1 cellular context compared by ENCODE assay signal in genomic region chr6:136742125-136742524, GRCh38.
TF ChIP-seq lines count a peak whose summit lies in the region.

No MANE protein-coding gene starts in this region.

TF ChIP-seq in K562, 482 proteins besides CTCF, POLR2A, EP300 and RAD21 (continued from another document):
- TF ChIP-seq ERF (CRISPR knock-in tag; IDR thresholded peaks at IDR 0.05) (no peak), SMARCA4 (IDR thresholded peaks at IDR 0.05) (no peak), SIRT6 (IDR thresholded peaks at IDR 0.05; ENCODE audit: low read depth, low read length) (no peak), ZNF24 (IDR thresholded peaks at IDR 0.05) (no peak), MEF2A (IDR thresholded peaks at IDR 0.05; ENCODE audit: control insufficient read depth, low read depth, low read length) (no peak), ZNF449 (CRISPR knock-in tag; IDR thresholded peaks at IDR 0.05) (no peak), SMAD4 (CRISPR knock-in tag; conservative IDR thresholded peaks at IDR 0.05) (no peak)
